In the genomic region with DNA sequence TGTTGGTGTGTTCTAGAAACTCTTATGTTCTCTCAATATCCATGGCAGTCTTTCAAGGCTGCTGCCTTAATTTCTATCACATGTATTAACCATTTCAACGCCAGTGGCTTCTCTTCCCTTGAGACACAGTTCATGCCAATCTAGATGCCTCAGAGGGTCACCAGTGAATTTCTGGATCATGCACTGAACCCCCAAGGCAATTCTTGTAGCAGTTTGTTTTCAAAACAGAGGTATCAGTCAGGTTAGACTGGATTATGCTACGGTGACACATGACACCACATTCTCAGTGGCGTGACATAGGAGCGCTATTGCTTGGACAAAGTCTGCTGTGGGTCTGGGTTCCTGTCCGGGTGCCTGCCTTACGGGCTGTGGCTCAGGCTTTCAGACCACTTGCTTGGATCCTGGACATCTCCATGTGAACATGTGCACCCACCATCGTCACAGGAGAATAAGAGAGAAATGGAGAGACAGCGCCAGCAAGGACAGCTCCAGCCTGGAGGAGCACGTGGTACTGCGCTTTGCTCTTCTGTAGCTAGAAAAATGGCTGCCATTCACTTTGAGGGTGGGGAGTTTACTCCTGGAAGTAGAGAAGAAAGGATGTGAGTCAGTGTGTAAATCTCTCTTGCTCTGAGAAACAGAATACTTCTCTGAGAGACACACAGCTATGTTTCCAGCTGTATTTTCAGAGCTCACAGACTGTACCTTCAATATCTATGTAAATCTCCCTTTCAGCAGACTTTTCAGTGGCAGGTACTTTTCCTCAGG, we compare ENCODE assay signal across 24 cellular contexts.
"Had no signal": no experiment of that assay in that cellular context is flagged by ENCODE, and none has a peak within 500 bp of the region (broad histone marks: within the 10 kb centered on the region; RNA-seq: fewer than 3 reads in every experiment).

No MANE protein-coding gene starts in this region.

- H3K9me3 Mint-ChIP-seq: nephron had no signal

- H3K4me3 Mint-ChIP-seq: nephron; stimulated activated memory B cell treated with anti-CD40 and anti-IgM and Interleukin-4, amounts not matched to agents 10 μg/mL and 1 μg/mL and 100 μg/mL, for 72 hours; stimulated activated naive CD8-positive, alpha-beta T cell treated with anti-CD3 and anti-CD28 coated beads, Interleukin-15, Interleukin-2, amounts not matched to agents 100 ng/mL and 50 ng/mL, for 24 hours had no signal

- H3K27ac Mint-ChIP-seq: nephron; stimulated activated memory B cell treated with anti-CD40 and anti-IgM and Interleukin-4, amounts not matched to agents 10 μg/mL and 1 μg/mL and 100 μg/mL, for 72 hours; stimulated activated naive CD8-positive, alpha-beta T cell treated with anti-CD3 and anti-CD28 coated beads, Interleukin-15, Interleukin-2, amounts not matched to agents 100 ng/mL and 50 ng/mL, for 24 hours had no signal

- DNase-seq: effector memory CD4-positive, alpha-beta T cell; foreskin keratinocyte; head of caudate nucleus; kidney; left cardiac atrium; left ventricle myocardium superior; mesenchymal stem cell; midbrain; occipital lobe; psoas muscle; retina; right lobe of liver; stimulated activated CD4-positive, alpha-beta T cell treated with anti-CD3 and anti-CD28 coated beads, Interleukin-15, amount 100 ng/mL, for 24 hours; stimulated activated CD4-positive, alpha-beta T cell treated with anti-CD3 and anti-CD28 coated beads, Interleukin-1b, Interleukin-23, amount 100 ng/mL, for 48 hours; stimulated activated CD4-positive, alpha-beta T cell treated with anti-CD3 and anti-CD28 coated beads, Interleukin-4, amount 100 ng/mL, for 24 hours; tibial artery had no signal

- H3K27me3 Mint-ChIP-seq: stimulated activated memory B cell treated with anti-CD40 and anti-IgM and Interleukin-4, amounts not matched to agents 10 μg/mL and 1 μg/mL and 100 μg/mL, for 72 hours; stimulated activated naive CD8-positive, alpha-beta T cell treated with anti-CD3 and anti-CD28 coated beads, Interleukin-15, Interleukin-2, amounts not matched to agents 100 ng/mL and 50 ng/mL, for 24 hours had no signal

- FAIRE-seq: endometrium, kidney had no signal

- H3K4me1 Mint-ChIP-seq: stimulated activated memory B cell treated with anti-CD40 and anti-IgM and Interleukin-4, amounts not matched to agents 10 μg/mL and 1 μg/mL and 100 μg/mL, for 72 hours had no signal

- H3K27ac ChIP-seq: epithelial cell of prostate, foreskin keratinocyte, hepatocyte, parathyroid adenoma, psoas muscle, right lobe of liver, tibial artery had no signal

- H3K4me1 ChIP-seq: foreskin keratinocyte, parathyroid adenoma, psoas muscle, right lobe of liver, tibial artery had no signal

- H3K9me3 ChIP-seq: psoas muscle, right lobe of liver, tibial artery had no signal

- H3K36me3 Mint-ChIP-seq: stimulated activated memory B cell treated with anti-CD40 and anti-IgM and Interleukin-4, amounts not matched to agents 10 μg/mL and 1 μg/mL and 100 μg/mL, for 72 hours had no signal

- H3K4me3 ChIP-seq: hepatocyte, lung, psoas muscle, right lobe of liver, tibial artery had no signal

- H3K27me3 ChIP-seq: foreskin keratinocyte, hepatocyte, right lobe of liver, tibial artery had no signal

- H3K36me3 ChIP-seq: right lobe of liver, tibial artery had no signal

- ATAC-seq: foreskin keratinocyte; left cardiac atrium; left ventricle myocardium superior; psoas muscle; right lobe of liver; stimulated activated memory B cell treated with anti-CD40 and anti-IgM and Interleukin-4, amounts not matched to agents 10 μg/mL and 1 μg/mL and 100 μg/mL, for 72 hours had no signal
